8 cellular contexts compared by ENCODE assay signal in genomic region chr1:154329152-154329521, GRCh38. TPM values are rescaled to one million over a fixed set of nuclear protein-coding genes. Genes with fewer than 3 reads are reported as not detected.
A peak's percentile ranks its signal among the peaks of the same experiment; 100 is the strongest.
DNase-seq lines count a peak whose midpoint lies in the region; ATAC-seq, FAIRE-seq and TF ChIP-seq lines count a peak whose summit lies in the region.

No MANE protein-coding gene starts in this region.

- peak overlapping the region; percentile 78 to 98 (median 87) for H3K4me3 Mint-ChIP-seq in CD8-positive, alpha-beta memory T cell

- H3K9ac ChIP-seq in MM.1S (ENCODE audit: low read length) = peak overlapping the region; percentile 67
- H3K9ac ChIP-seq in H1 (replicated peaks in 1 of 4; ENCODE audit: extremely low read depth in 1 of 4, low read depth in 3 of 4, low read length in 3 of 4) = peak overlapping the region in 2 of 4 experiments; percentile 8 to 29; a peak in 2 of 7 replicates
- H3K9ac ChIP-seq in parathyroid adenoma = no peak overlapping the region

- no peak overlapping the region for H3K56ac ChIP-seq in H1 (replicated peaks; ENCODE audit: insufficient read length, low read depth, low read length)

- peak overlapping the region; percentile 80 for H3K4me3 ChIP-seq in CD8-positive, alpha-beta memory T cell (ENCODE audit: low read length)
- H3K4me3 ChIP-seq in MM.1S (ENCODE audit: low read length) (peak overlapping the region; percentile 65), H1 (ENCODE audit: extremely low read depth in 1 of 4, insufficient read depth in 2 of 4, low read depth in 3 of 4, low read length in 4 of 4) (peak overlapping the region; percentile 27 to 63 (median 52); a peak in 7 of 8 replicates), parathyroid adenoma (ENCODE audit: low read depth, low read length) (no peak overlapping the region)

- TF ChIP-seq RAD21 in H1 (IDR thresholded peaks at IDR 0.05 in 1 of 2, conservative IDR thresholded peaks at IDR 0.05 in 1 of 2; ENCODE audit: low read depth in 2 of 2, low read length in 2 of 2) = peak; percentile 40 to 57; a peak in 3 of 4 replicates

- no peaks in the 10 kb centered on the region for H3K9me3 Mint-ChIP-seq in CD8-positive, alpha-beta memory T cell

- H2BK120ac ChIP-seq in H1 (replicated peaks; ENCODE audit: low read depth, low read length) = no peak overlapping the region

- TF ChIP-seq CTCF in MM.1S (IDR thresholded peaks at IDR 0.05; ENCODE audit: low read length) = peak; percentile 43
- TF ChIP-seq CTCF in H1 (IDR thresholded peaks at IDR 0.05; ENCODE audit: control extremely low read depth in 1 of 3, insufficient read depth in 1 of 3, low read depth in 1 of 3, low read length in 3 of 3) = peak; percentile 60 to 75 (median 68)
- TF ChIP-seq CTCF in parathyroid adenoma (IDR thresholded peaks at IDR 0.05) = no peak

- H3K4me1 Mint-ChIP-seq in CD8-positive, alpha-beta memory T cell = peaks cover 64 to 80% (median 75%) of the 10 kb centered on the region in 3 donors

- H2AFZ ChIP-seq in MM.1S (ENCODE audit: low read length) (no peak overlapping the region), H1 (ENCODE audit: low read length) (no peak overlapping the region), parathyroid adenoma (no peak overlapping the region)

- no peak overlapping the region for H2AK5ac ChIP-seq in H1 (ENCODE audit: low read depth, low read length)

- H2BK15ac ChIP-seq in H1 (ENCODE audit: low read length) = no peak overlapping the region

- no peak overlapping the region for H2BK12ac ChIP-seq in H1 (ENCODE audit: low read depth, low read length)

- H3K4me2 ChIP-seq in MM.1S (ENCODE audit: low read depth, low read length) (peak overlapping the region; percentile 96), H1 (ENCODE audit: insufficient read depth in 1 of 2, low read depth in 2 of 2, low read length in 2 of 2) (peak overlapping the region; percentile 86 to 88), parathyroid adenoma (ENCODE audit: low read length) (peak overlapping the region; percentile 59)

- no peak overlapping the region for H2BK20ac ChIP-seq in H1 (ENCODE audit: low read length)

- no peaks in the 10 kb centered on the region for H3K27me3 Mint-ChIP-seq in CD8-positive, alpha-beta memory T cell

- 35% methylated on average over 6 of the region's 6 CpGs; no CpG with 5 or more reads in 1 of the 2 experiments for WGBS in H1 (ENCODE audit: extremely low coverage in 1 of 2, insufficient coverage in 1 of 2, insufficient read length in 1 of 2, insufficient replicate concordance in 2 of 2, low coverage in 1 of 2, low lambda C conversion rate in 2 of 2, missing lambda C conversion rate in 1 of 2), 2 experiments

- no peaks in the 10 kb centered on the region for H3K9me2 ChIP-seq in MM.1S (replicated peaks; ENCODE audit: insufficient read depth, low read length)

- no peak for DNase-seq in CD8-positive, alpha-beta memory T cell
- DNase-seq in MM.1S (no peak), H1 (ENCODE audit: low read depth in 1 of 2, low spot score in 2 of 2) (peak in 1 of 2 experiments; percentile 75), NCI-H524 (lab: John Stamatoyannopoulos, UW) (no peak), NCI-H446 (lab: John Stamatoyannopoulos, UW) (no peak)

- no peak overlapping the region for H3K27ac ChIP-seq in CD8-positive, alpha-beta memory T cell (ENCODE audit: low read depth, low read length)
- H3K27ac ChIP-seq in MM.1S (ENCODE audit: low read length) = peak overlapping the region; percentile 32; the same call in 1 of the 2 replicates
- H3K27ac ChIP-seq in H1 (ENCODE audit: low read depth, low read length) = no peak overlapping the region
- H3K27ac ChIP-seq in parathyroid adenoma = no peak overlapping the region

- no peaks in the 10 kb centered on the region for H3K27me3 ChIP-seq in CD8-positive, alpha-beta memory T cell (ENCODE audit: insufficient read depth, low read length, poor library complexity, severe bottlenecking)
- H3K27me3 ChIP-seq in MM.1S (replicated peaks; ENCODE audit: insufficient read depth, low read length) (no peaks in the 10 kb centered on the region), H1 (replicated peaks in 1 of 4; ENCODE audit: control insufficient read depth in 3 of 4, extremely low read depth in 1 of 4, insufficient read depth in 3 of 4, low read length in 3 of 4) (no peaks in the 10 kb centered on the region), parathyroid adenoma (ENCODE audit: control insufficient read depth, insufficient read depth, low read length) (no peaks in the 10 kb centered on the region)

- H3K36me3 Mint-ChIP-seq in CD8-positive, alpha-beta memory T cell = peaks cover 4 to 49% (median 12%) of the 10 kb centered on the region in 3 donors

- H3K4ac ChIP-seq in H1 (replicated peaks; ENCODE audit: insufficient read length, low read depth, low read length) = no peak overlapping the region

- FAIRE-seq in H1 (lab: Jason Lieb, UNC) = peak; percentile 32

- CTCF ChIA-PET in CD8-positive, alpha-beta memory T cell (lab: Charles Lee) = interaction anchor here (0.9 to 18.8 kb wide), 6 partner anchors 16 to 131 kb away, joined by 3 to 591 read pairs (median 4); partner anchors contain the start of gene HAX1
- CTCF ChIA-PET in H1 (lab: Charles Lee; ENCODE audit: partially characterized antibody) = interaction anchor here (0.8 to 21.7 kb wide), 11 partner anchors 11 to 1529 kb away, joined by 3 to 507 read pairs (median 4); partner anchors contain the start of gene HAX1

- H3K4me1 ChIP-seq in CD8-positive, alpha-beta memory T cell (ENCODE audit: insufficient read depth, low read length) = peaks cover 63% of the 10 kb centered on the region
- H3K4me1 ChIP-seq in MM.1S (ENCODE audit: low read length) (peaks cover 37% of the 10 kb centered on the region), H1 (replicated peaks in 1 of 4; ENCODE audit: control insufficient read depth in 3 of 4, insufficient read depth in 4 of 4, low read length in 3 of 4) (peaks cover 23 to 25% (median 24%) of the 10 kb centered on the region in 4 experiments), parathyroid adenoma (peaks cover 3% of the 10 kb centered on the region)

- TF ChIP-seq POLR2A in H1 (IDR thresholded peaks at IDR 0.05; ENCODE audit: control extremely low read depth in 1 of 2, low read depth in 2 of 2, low read length in 2 of 2) = no peak

- no peak overlapping the region for H3K18ac ChIP-seq in H1 (ENCODE audit: extremely low read depth, low read length)

- H3K79me2 ChIP-seq in MM.1S (ENCODE audit: low read length) (peaks cover 72% of the 10 kb centered on the region), H1 (ENCODE audit: control insufficient read depth in 1 of 2, insufficient read depth in 2 of 2, low read length in 2 of 2) (peaks cover 0 to 18% of the 10 kb centered on the region in 2 experiments; a peak in 2 of 4 replicates), parathyroid adenoma (no peaks in the 10 kb centered on the region)

- no peak overlapping the region for H4K8ac ChIP-seq in H1 (ENCODE audit: extremely low read depth, insufficient read depth, low read length)

- POLR2A ChIA-PET in CD8-positive, alpha-beta memory T cell (lab: Charles Lee) = interaction anchor here (1.2 to 6.4 kb wide), 4 partner anchors 7 to 109 kb away, joined by 3 to 56 read pairs (median 14); partner anchors contain the start of gene UBAP2L
- POLR2A ChIA-PET in H1 (lab: Charles Lee; ENCODE audit: partially characterized antibody) = interaction anchor here (1.0 to 1.2 kb wide), 3 partner anchors 12 to 56 kb away, joined by 3 to 4 read pairs (median 3); partner anchors contain the start of gene HAX1

- H4K20me1 ChIP-seq in MM.1S (ENCODE audit: insufficient read depth, low read length) = no peaks in the 10 kb centered on the region
- peaks cover 5 to 15% of the 10 kb centered on the region in 2 experiments for H4K20me1 ChIP-seq in H1 (replicated peaks in 1 of 2; ENCODE audit: control insufficient read depth in 1 of 2, insufficient read depth in 2 of 2, low read length in 2 of 2)

- no peak for ATAC-seq in GM21381 (IDR thresholded peaks at IDR 0.05; ENCODE audit: unreplicated experiment)
- no peak for ATAC-seq in GM21825 (IDR thresholded peaks at IDR 0.05; ENCODE audit: unreplicated experiment)

- no peak overlapping the region for H4K91ac ChIP-seq in H1 (replicated peaks; ENCODE audit: insufficient read length, low read length)

- H3K36me3 ChIP-seq in CD8-positive, alpha-beta memory T cell (ENCODE audit: insufficient read depth, low read length) = peaks cover 30% of the 10 kb centered on the region
- H3K36me3 ChIP-seq in MM.1S (replicated peaks; ENCODE audit: insufficient read depth, low read length) = peaks cover 18% of the 10 kb centered on the region; the same call in 1 of the 2 replicates
- peaks cover 6 to 28% (median 19%) of the 10 kb centered on the region in 4 experiments; a peak in 7 of 8 replicates for H3K36me3 ChIP-seq in H1 (ENCODE audit: control insufficient read depth in 2 of 4, insufficient read depth in 4 of 4, low read length in 3 of 4)
- H3K36me3 ChIP-seq in parathyroid adenoma (ENCODE audit: control insufficient read depth, insufficient read depth, low read length) = no peaks in the 10 kb centered on the region

- H4K5ac ChIP-seq in H1 (ENCODE audit: insufficient read length, low read depth, low read length) = no peak overlapping the region

- peaks cover 22% of the 10 kb centered on the region for H3K23me2 ChIP-seq in H1 (ENCODE audit: low read depth, low read length)

- H2BK5ac ChIP-seq in H1 (ENCODE audit: low read depth, low read length) = no peak overlapping the region

- peaks cover 58% of the 10 kb centered on the region for H3F3A ChIP-seq in MM.1S (ENCODE audit: insufficient read depth, low read length)

- no peak for TF ChIP-seq EP300 in H1 (IDR thresholded peaks at IDR 0.05; ENCODE audit: borderline replicate concordance in 1 of 2, low read depth in 2 of 2, low read length in 2 of 2)

- H3K79me1 ChIP-seq in H1 (ENCODE audit: low read depth, low read length) = peaks cover 10% of the 10 kb centered on the region; the same call in 1 of the 2 replicates

- H3K9me3 ChIP-seq in CD8-positive, alpha-beta memory T cell (ENCODE audit: low read length) = no peaks in the 10 kb centered on the region
- H3K9me3 ChIP-seq in MM.1S (replicated peaks; ENCODE audit: insufficient read depth, low read length) (no peaks in the 10 kb centered on the region), H1 (ENCODE audit: insufficient read depth in 2 of 2, low read depth in 1 of 2, low read length in 1 of 2) (no peaks in the 10 kb centered on the region), parathyroid adenoma (ENCODE audit: control insufficient read depth, low read length) (no peaks in the 10 kb centered on the region)

- H3K14ac ChIP-seq in H1 (ENCODE audit: insufficient read length) = no peak overlapping the region

- H3K27ac Mint-ChIP-seq in CD8-positive, alpha-beta memory T cell = peak overlapping the region; percentile 58 to 96 (median 87)

- no peak overlapping the region for H3K23ac ChIP-seq in H1 (ENCODE audit: insufficient read length)

RNA-seq across cellular contexts. Expression of gene ATP8B2, which starts 3.8 kb away (rescaled TPM):
- total RNA-seq in CD8-positive, alpha-beta memory T cell = 10 to 100 TPM; 71.7 to 72.8 TPM
- 69.9 TPM for polyA plus RNA-seq in CD8-positive, alpha-beta memory T cell
- total RNA-seq in H1 (2021; fragmentation: NEBNext Ultra II Directional; extraction: Animal tissue kit (Norgen Biotek cat#: 25700)) = 59.3 and 61.4 TPM in 2 replicates
- polyA plus RNA-seq in H1 (2011; rRNA removed) = 70.1 and 98.5 TPM in 2 replicates
- 47.8 TPM for polyA plus RNA-seq in H1 (2011; cell fraction: cytosol; rRNA removed)
- polyA plus RNA-seq in H1 (2011; cell fraction: nucleus; rRNA removed) = 115 TPM
- polyA plus RNA-seq in H1 (2012, experiment 1 of 2) = 27.5 to 39.2 TPM (median 34.5 TPM) in 4 replicates
- polyA plus RNA-seq in H1 (2012, experiment 2 of 2) = 20.8 TPM
- polyA plus RNA-seq in H1 (2013, experiment 1 of 2) = 34.7 TPM
- 38.4 TPM for polyA plus RNA-seq in H1 (2013, experiment 2 of 2)
- 58.6 and 67.6 TPM in 2 replicates for polyA minus RNA-seq in H1 (2011; rRNA and poly(A)+ RNA removed)
- polyA minus RNA-seq in H1 (2011; cell fraction: cytosol; rRNA and poly(A)+ RNA removed) = 31.1 TPM
- polyA minus RNA-seq in H1 (2011; cell fraction: nucleus; rRNA and poly(A)+ RNA removed) = 46.9 TPM

RNA-seq across cellular contexts. Expression of gene AQP10, which starts 8.2 kb away (rescaled TPM):
- not detected for total RNA-seq in CD8-positive, alpha-beta memory T cell
- polyA plus RNA-seq in CD8-positive, alpha-beta memory T cell = not detected
- not detected in 2 replicates for total RNA-seq in H1 (2021; fragmentation: NEBNext Ultra II Directional; extraction: Animal tissue kit (Norgen Biotek cat#: 25700))
- not detected in 2 replicates for polyA plus RNA-seq in H1 (2011; rRNA removed)
- polyA plus RNA-seq in H1 (2011; cell fraction: cytosol; rRNA removed) = not detected
- polyA plus RNA-seq in H1 (2011; cell fraction: nucleus; rRNA removed) = not detected
- not detected in 4 replicates for polyA plus RNA-seq in H1 (2012, experiment 1 of 2)
- polyA plus RNA-seq in H1 (2012, experiment 2 of 2) = not detected
- not detected for polyA plus RNA-seq in H1 (2013, experiment 1 of 2)
- not detected for polyA plus RNA-seq in H1 (2013, experiment 2 of 2)
- polyA minus RNA-seq in H1 (2011; rRNA and poly(A)+ RNA removed) = not detected in 2 replicates
- polyA minus RNA-seq in H1 (2011; cell fraction: cytosol; rRNA and poly(A)+ RNA removed) = not detected
- not detected for polyA minus RNA-seq in H1 (2011; cell fraction: nucleus; rRNA and poly(A)+ RNA removed)

RNA-seq across cellular contexts. Expression of gene HAX1, which starts 56.7 kb away (rescaled TPM):
- 100 to 1,000 TPM; 145 to 153 TPM for total RNA-seq in CD8-positive, alpha-beta memory T cell
- 149 TPM for polyA plus RNA-seq in CD8-positive, alpha-beta memory T cell
- total RNA-seq in H1 (2021; fragmentation: NEBNext Ultra II Directional; extraction: Animal tissue kit (Norgen Biotek cat#: 25700)) = 73.7 and 82.2 TPM in 2 replicates
- 111 and 115 TPM in 2 replicates for polyA plus RNA-seq in H1 (2011; rRNA removed)
- 125 TPM for polyA plus RNA-seq in H1 (2011; cell fraction: cytosol; rRNA removed)
- polyA plus RNA-seq in H1 (2011; cell fraction: nucleus; rRNA removed) = 121 TPM
- polyA plus RNA-seq in H1 (2012, experiment 1 of 2) = 91.0 to 107 TPM (median 105 TPM) in 4 replicates
- polyA plus RNA-seq in H1 (2012, experiment 2 of 2) = 130 TPM
- polyA plus RNA-seq in H1 (2013, experiment 1 of 2) = 76.6 TPM
- 74.5 TPM for polyA plus RNA-seq in H1 (2013, experiment 2 of 2)
- 72.3 and 75.2 TPM in 2 replicates for polyA minus RNA-seq in H1 (2011; rRNA and poly(A)+ RNA removed)
- polyA minus RNA-seq in H1 (2011; cell fraction: cytosol; rRNA and poly(A)+ RNA removed) = 32.4 TPM
- polyA minus RNA-seq in H1 (2011; cell fraction: nucleus; rRNA and poly(A)+ RNA removed) = 26.4 TPM
